ENCODE assay signal across 15 cellular contexts in genomic region chr1:198529414-198529813, GRCh38. TPM values are rescaled to one million over a fixed set of nuclear protein-coding genes. Genes with fewer than 3 reads are reported as not detected.
DNase-seq lines count a peak whose midpoint lies in the region; ATAC-seq and TF ChIP-seq lines count a peak whose summit lies in the region.
"Had no signal": no experiment of that assay in that cellular context is flagged by ENCODE, and none has a peak within 500 bp of the region (broad histone marks: within the 10 kb centered on the region; RNA-seq: fewer than 3 reads in every experiment).

No MANE protein-coding gene starts in this region.

- no peak for TF ChIP-seq POLR2A in stomach (IDR thresholded peaks at IDR 0.05)

- H3K27ac ChIP-seq in A673 (ENCODE audit: low read depth, low read length, poor library complexity, severe bottlenecking) = peak overlapping the region; percentile 22
- H3K27ac ChIP-seq in stomach = no peak overlapping the region

- H3K9me3 ChIP-seq in A673 (ENCODE audit: low read depth, low read length, poor library complexity, severe bottlenecking) (no peaks in the 10 kb centered on the region), stomach (no peaks in the 10 kb centered on the region)

- BruUV-seq in A673 (replicated peaks; lab: Mats Ljungman, UMichigan) = no TSS peak

- TF ChIP-seq EP300 in stomach (IDR thresholded peaks at IDR 0.05) = no peak

- POLR2A ChIA-PET in A673 (lab: Charles Lee; ENCODE audit: low non-redundant PET) = interaction anchor here (0.7 kb wide), 1 partner anchor 10 kb away, joined by 5 read pairs; no protein-coding TSS in a partner anchor

- H3K36me3 ChIP-seq in A673 (ENCODE audit: insufficient read depth, low read length, poor library complexity, severe bottlenecking) (no peaks in the 10 kb centered on the region), stomach (no peaks in the 10 kb centered on the region)

- TF ChIP-seq CTCF in A673 (conservative IDR thresholded peaks at IDR 0.05; ENCODE audit: low read depth, low read length) (no peak), HFF-Myc (IDR thresholded peaks at IDR 0.05; ENCODE audit: low read depth, low read length, missing control alignments) (no peak), stomach (IDR thresholded peaks at IDR 0.05) (no peak)

- intact Hi-C loops in A673 (cut with micrococcal nuclease; ENCODE audit: unreplicated experiment) = no loop called here
- intact Hi-C loops in sciatic nerve (cut with DNase I) = no loop called here
- intact Hi-C loops in stomach (cut with DNase I; ENCODE audit: low total_unique reads) = no loop called here

- H3K4me1 ChIP-seq in A673 (ENCODE audit: insufficient read depth, low read length, poor library complexity, severe bottlenecking) = peaks cover 51% of the 10 kb centered on the region
- peaks cover 0 to 5% (median 0%) of the 10 kb centered on the region in 4 donors for H3K4me1 ChIP-seq in stomach

- H3K27me3 ChIP-seq in A673 (replicated peaks; ENCODE audit: insufficient read depth, low read depth, low read length, poor library complexity) (no peaks in the 10 kb centered on the region), stomach (no peaks in the 10 kb centered on the region)

- ATAC-seq in HG03521 (IDR thresholded peaks at IDR 0.05; ENCODE audit: unreplicated experiment) (no peak), sciatic nerve (no peak)

- CTCF ChIA-PET in A673 (lab: Charles Lee) = no interaction called here

- DNase-seq in A673 (ENCODE audit: low spot score) = peak; percentile 83
- DNase-seq in HFF-Myc (ENCODE audit: extremely low read depth, low read depth) = peak; percentile 82
- peak; percentile 82 for DNase-seq in RPMI7951 (ENCODE audit: low read depth)
- DNase-seq in fibroblast of peridontal ligament (ENCODE audit: extremely low read depth) = peak; percentile 96
- DNase-seq in sciatic nerve (ENCODE audit: low spot score) = no peak
- no peak for DNase-seq in KG1 (lab: John Stamatoyannopoulos, UW)
- no peak for DNase-seq in stomach
- DNase-seq: activated CD4-positive, alpha-beta T cell treated with anti-CD3 and anti-CD28 coated beads, Interleukin-2, amount 10 ng/mL, durations not matched to agents 7 days and 5 days; activated naive CD4-positive, alpha-beta T cell treated with Interleukin-2 at 50 U/mL for 16 hours; C1 segment of cervical spinal cord; kidney glomerular epithelial cell; trophoblast cell had no signal

- no peak overlapping the region for H3K4me3 ChIP-seq in A673 (ENCODE audit: low read depth, low read length, poor library complexity, severe bottlenecking)
- H3K4me3 ChIP-seq in HFF-Myc (replicated peaks; ENCODE audit: low read depth, low read length) = no peak overlapping the region
- H3K4me3 ChIP-seq in stomach = no peak overlapping the region

- WGBS in stomach, 5 donors = 25 to 43% (median 30%) methylated on average over 2 of the region's 2 CpGs

RNA-seq across cellular contexts. Expression of gene ATP6V1G3, which starts 11.1 kb away (rescaled TPM):
- total RNA-seq in A673 (2021) (0.71 TPM in 1 of 2 replicates, not detected in the other), sciatic nerve (not detected), stomach (not detected)
- not detected in 2 replicates for total RNA-seq in RPMI7951 (2014; rRNA removed; shearing (Covaris generic))
- not detected for polyA plus RNA-seq in stomach
- total RNA-seq: activated CD4-positive, alpha-beta T cell treated with anti-CD3 and anti-CD28 coated beads, Interleukin-2, amount 10 ng/mL, durations not matched to agents 7 days and 5 days; posterior vena cava; SK-MEL-5 had no signal

Comparison
In these comparisons a context has a peak if more than half of its experiments do, and no peak if none do; other contexts are left out.
1. DNase-seq: peak in A673 (single experiment), HFF-Myc (single experiment), RPMI7951 (single experiment) and fibroblast of peridontal ligament (single experiment); none in sciatic nerve (single experiment), KG1 (single experiment) and stomach (single experiment).